21 cellular contexts compared by ENCODE assay signal in genomic region chr1:30374400-30375070, GRCh38.
DNase-seq lines count a peak whose midpoint lies in the region; ATAC-seq, FAIRE-seq and TF ChIP-seq lines count a peak whose summit lies in the region.
"Had no signal": no experiment of that assay in that cellular context is flagged by ENCODE, and none has a peak within 500 bp of the region (broad histone marks: within the 10 kb centered on the region; RNA-seq: fewer than 3 reads in every experiment).

No MANE protein-coding gene starts in this region.

- H3K4me1 Mint-ChIP-seq in activated CD4-positive, alpha-beta memory T cell treated with anti-CD3 and anti-CD28 coated beads, Interleukin-2, amount 10 ng/mL, durations not matched to agents 7 days and 5 days = no peaks in the 10 kb centered on the region
- no peaks in the 10 kb centered on the region for H3K4me1 Mint-ChIP-seq in activated CD4-positive, alpha-beta memory T cell treated with anti-CD3 and anti-CD28 coated beads for 36 hours (ENCODE audit: low read depth)
- peaks cover 2% of the 10 kb centered on the region for H3K4me1 Mint-ChIP-seq in astrocyte (ENCODE audit: low read depth, unreplicated experiment)

- H3K36me3 ChIP-seq in astrocyte (ENCODE audit: insufficient read depth, low read length) (no peaks in the 10 kb centered on the region), stomach (no peaks in the 10 kb centered on the region), prostate gland (no peaks in the 10 kb centered on the region)
- H3K36me3 ChIP-seq: BE2C had no signal

- H3K27ac ChIP-seq in astrocyte (ENCODE audit: low read depth, low read length) (no peak overlapping the region), stomach (no peak overlapping the region), prostate gland (no peak overlapping the region)
- H3K27ac ChIP-seq: KMS-11, RWPE1 had no signal

- TF ChIP-seq CTCF in astrocyte (IDR thresholded peaks at IDR 0.05; ENCODE audit: insufficient read depth, low read depth, low read length) = no peak
- no peak for TF ChIP-seq CTCF in stomach (IDR thresholded peaks at IDR 0.05)
- TF ChIP-seq CTCF in prostate gland (IDR thresholded peaks at IDR 0.05) = no peak

- H3K4me1 ChIP-seq in astrocyte (ENCODE audit: insufficient read depth, low read length) (peaks cover 11% of the 10 kb centered on the region), stomach (peaks cover 0 to 8% (median 5%) of the 10 kb centered on the region in 4 donors), prostate gland (replicated peaks) (no peaks in the 10 kb centered on the region)
- H3K4me1 ChIP-seq: BE2C had no signal

- H3K4me3 ChIP-seq in astrocyte (ENCODE audit: insufficient read depth, low read depth, low read length) = no peak overlapping the region
- H3K4me3 ChIP-seq in stomach = no peak overlapping the region
- no peak overlapping the region for H3K4me3 ChIP-seq in prostate gland

- H3K79me2 ChIP-seq in astrocyte (ENCODE audit: insufficient read depth, low read length) = no peaks in the 10 kb centered on the region

- peaks cover 3% of the 10 kb centered on the region for H3K27me3 Mint-ChIP-seq in activated CD4-positive, alpha-beta memory T cell treated with anti-CD3 and anti-CD28 coated beads, Interleukin-2, amount 10 ng/mL, durations not matched to agents 7 days and 5 days
- H3K27me3 Mint-ChIP-seq in activated CD4-positive, alpha-beta memory T cell treated with anti-CD3 and anti-CD28 coated beads for 36 hours = peaks cover 8% of the 10 kb centered on the region
- H3K27me3 Mint-ChIP-seq in astrocyte (ENCODE audit: low read depth, unreplicated experiment) = peaks cover 53% of the 10 kb centered on the region

- TF ChIP-seq EP300 in stomach (IDR thresholded peaks at IDR 0.05) = no peak

- H2AFZ ChIP-seq in astrocyte (ENCODE audit: low read depth, low read length) = no peak overlapping the region

- H3K27me3 ChIP-seq in astrocyte (ENCODE audit: insufficient read depth, low read length) (peaks cover 2% of the 10 kb centered on the region), stomach (peaks cover 0 to 64% (median 14%) of the 10 kb centered on the region in 3 donors), prostate gland (replicated peaks; ENCODE audit: insufficient read depth) (peaks cover 3% of the 10 kb centered on the region)
- H3K27me3 ChIP-seq: BE2C had no signal

- intact Hi-C loops in activated CD4-positive, alpha-beta memory T cell treated with anti-CD3 and anti-CD28 coated beads for 36 hours (cut with micrococcal nuclease) = no loop called here
- intact Hi-C loops in stomach (cut with DNase I; ENCODE audit: low total_unique reads) = no loop called here
- intact Hi-C loops in prostate gland (cut with DNase I) = no loop called here

- H4K20me1 ChIP-seq in astrocyte (ENCODE audit: insufficient read depth, low read length) = no peaks in the 10 kb centered on the region

- WGBS in stomach, 5 donors = 84 to 89% (median 86%) methylated on average over 12 to 20 of the region's 20 CpGs
- WGBS in prostate gland = 90% methylated on average over 20 of the region's 20 CpGs

- FAIRE-seq in astrocyte (lab: Jason Lieb, UNC) = no peak
- FAIRE-seq: G401.6 had no signal

- TF ChIP-seq POLR2A in stomach (IDR thresholded peaks at IDR 0.05) (no peak), prostate gland (IDR thresholded peaks at IDR 0.05) (no peak)

- no peaks in the 10 kb centered on the region for H3K9me3 Mint-ChIP-seq in activated CD4-positive, alpha-beta memory T cell treated with anti-CD3 and anti-CD28 coated beads, Interleukin-2, amount 10 ng/mL, durations not matched to agents 7 days and 5 days
- no peaks in the 10 kb centered on the region for H3K9me3 Mint-ChIP-seq in activated CD4-positive, alpha-beta memory T cell treated with anti-CD3 and anti-CD28 coated beads for 36 hours
- H3K9me3 Mint-ChIP-seq in astrocyte (ENCODE audit: unreplicated experiment) = no peaks in the 10 kb centered on the region
- H3K9me3 Mint-ChIP-seq: CD4-positive, alpha-beta T cell had no signal

- ATAC-seq in left lobe of liver = no peak
- no peak for ATAC-seq in GM18520 (IDR thresholded peaks at IDR 0.05; ENCODE audit: unreplicated experiment)
- ATAC-seq: PC-3 had no signal

- CTCF ChIA-PET in activated CD4-positive, alpha-beta memory T cell treated with anti-CD3 and anti-CD28 coated beads, Interleukin-2, amount 10 ng/mL, durations not matched to agents 7 days and 5 days (lab: Charles Lee) = no interaction called here
- CTCF ChIA-PET in activated CD4-positive, alpha-beta memory T cell treated with anti-CD3 and anti-CD28 coated beads for 36 hours (lab: Charles Lee) = no interaction called here

- no peak overlapping the region for H3K4me2 ChIP-seq in astrocyte (ENCODE audit: low read length)
- H3K4me2 ChIP-seq: KMS-11 had no signal

- POLR2A ChIA-PET in activated CD4-positive, alpha-beta memory T cell treated with anti-CD3 and anti-CD28 coated beads, Interleukin-2, amount 10 ng/mL, durations not matched to agents 7 days and 5 days (lab: Charles Lee) = no interaction called here
- POLR2A ChIA-PET in activated CD4-positive, alpha-beta memory T cell treated with anti-CD3 and anti-CD28 coated beads for 36 hours (lab: Charles Lee) = no interaction called here

- peak; percentile 15 for DNase-seq in activated CD4-positive, alpha-beta memory T cell treated with anti-CD3 and anti-CD28 coated beads, Interleukin-2, amount 10 ng/mL, durations not matched to agents 7 days and 5 days
- DNase-seq in activated CD4-positive, alpha-beta memory T cell treated with anti-CD3 and anti-CD28 coated beads for 36 hours = no peak
- DNase-seq in astrocyte (ENCODE audit: low read depth) (no peak), left lobe of liver (ENCODE audit: low spot score) (peak; percentile 38), stomach (peak; percentile 16), prostate gland (ENCODE audit: low spot score) (no peak), DMS 273 treated with DMSO at 0.1 percent for 48 hours (lab: John Stamatoyannopoulos, UW) (no peak)
- DNase-seq: 8988T, BE2C, DND-41, NCI-H1048, NCI-H146, NCI-H2081 treated with DMSO at 0.1 percent for 48 hours, NCI-H510A treated with DMSO at 0.1 percent for 48 hours, NCI-H82, PC-3 had no signal

- H3K9ac ChIP-seq in astrocyte (ENCODE audit: low read length) = no peak overlapping the region
- H3K9ac ChIP-seq: KMS-11 had no signal

- no peaks in the 10 kb centered on the region for H3K36me3 Mint-ChIP-seq in activated CD4-positive, alpha-beta memory T cell treated with anti-CD3 and anti-CD28 coated beads, Interleukin-2, amount 10 ng/mL, durations not matched to agents 7 days and 5 days (ENCODE audit: low read depth)
- no peaks in the 10 kb centered on the region for H3K36me3 Mint-ChIP-seq in activated CD4-positive, alpha-beta memory T cell treated with anti-CD3 and anti-CD28 coated beads for 36 hours
- no peaks in the 10 kb centered on the region for H3K36me3 Mint-ChIP-seq in astrocyte (ENCODE audit: low read depth, unreplicated experiment)

- H3K9me3 ChIP-seq in astrocyte (ENCODE audit: insufficient read depth, low read depth, low read length) = no peaks in the 10 kb centered on the region
- no peaks in the 10 kb centered on the region for H3K9me3 ChIP-seq in stomach
- H3K9me3 ChIP-seq in prostate gland = no peaks in the 10 kb centered on the region
- H3K9me3 ChIP-seq: BE2C had no signal

- H3K27ac Mint-ChIP-seq in activated CD4-positive, alpha-beta memory T cell treated with anti-CD3 and anti-CD28 coated beads, Interleukin-2, amount 10 ng/mL, durations not matched to agents 7 days and 5 days = no peak overlapping the region
- no peak overlapping the region for H3K27ac Mint-ChIP-seq in activated CD4-positive, alpha-beta memory T cell treated with anti-CD3 and anti-CD28 coated beads for 36 hours
- peak overlapping the region; percentile 53 for H3K27ac Mint-ChIP-seq in astrocyte (ENCODE audit: unreplicated experiment)
- H3K27ac Mint-ChIP-seq: CD4-positive, alpha-beta T cell had no signal

- H3K4me3 Mint-ChIP-seq in activated CD4-positive, alpha-beta memory T cell treated with anti-CD3 and anti-CD28 coated beads, Interleukin-2, amount 10 ng/mL, durations not matched to agents 7 days and 5 days = no peak overlapping the region
- H3K4me3 Mint-ChIP-seq in activated CD4-positive, alpha-beta memory T cell treated with anti-CD3 and anti-CD28 coated beads for 36 hours = no peak overlapping the region
- no peak overlapping the region for H3K4me3 Mint-ChIP-seq in astrocyte (ENCODE audit: unreplicated experiment)
- H3K4me3 Mint-ChIP-seq: CD4-positive, alpha-beta T cell had no signal

Comparison
In these comparisons a context has a peak if more than half of its experiments do, and no peak if none do; other contexts are left out.
1. DNase-seq: peak in activated CD4-positive, alpha-beta memory T cell treated with anti-CD3 and anti-CD28 coated beads, Interleukin-2, amount 10 ng/mL, durations not matched to agents 7 days and 5 days (single experiment), left lobe of liver (single experiment) and stomach (single experiment); none in activated CD4-positive, alpha-beta memory T cell treated with anti-CD3 and anti-CD28 coated beads for 36 hours (single experiment), astrocyte (single experiment), prostate gland (single experiment) and DMS 273 treated with DMSO at 0.1 percent for 48 hours (single experiment).